1 cellular context compared by ENCODE assay signal in the genomic region with DNA sequence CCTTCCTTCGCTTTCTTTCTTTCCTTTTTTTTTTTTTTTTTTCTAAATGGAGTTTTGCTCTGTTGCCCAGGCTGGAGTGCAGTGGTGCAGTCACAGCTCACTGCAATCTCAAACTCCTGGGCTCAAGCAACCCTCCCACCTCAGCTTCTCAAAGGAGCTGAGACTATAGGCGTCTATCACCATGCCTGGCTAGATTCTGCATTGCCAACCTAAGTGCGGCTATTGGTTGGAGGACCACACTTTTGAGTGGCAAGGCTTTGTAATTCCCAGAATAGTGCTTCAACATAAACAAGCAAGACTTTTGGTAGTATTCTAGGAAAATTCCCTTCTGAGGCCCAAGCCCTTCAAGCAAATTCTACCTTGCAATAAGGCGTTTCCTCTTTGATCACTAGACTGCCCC.
TF ChIP-seq lines count a peak whose summit lies in the region.

No MANE protein-coding gene starts in this region.

TF ChIP-seq in H1, 55 proteins besides CTCF, POLR2A, EP300 and RAD21 (continued from another document):
- TF ChIP-seq, protein P1, sequence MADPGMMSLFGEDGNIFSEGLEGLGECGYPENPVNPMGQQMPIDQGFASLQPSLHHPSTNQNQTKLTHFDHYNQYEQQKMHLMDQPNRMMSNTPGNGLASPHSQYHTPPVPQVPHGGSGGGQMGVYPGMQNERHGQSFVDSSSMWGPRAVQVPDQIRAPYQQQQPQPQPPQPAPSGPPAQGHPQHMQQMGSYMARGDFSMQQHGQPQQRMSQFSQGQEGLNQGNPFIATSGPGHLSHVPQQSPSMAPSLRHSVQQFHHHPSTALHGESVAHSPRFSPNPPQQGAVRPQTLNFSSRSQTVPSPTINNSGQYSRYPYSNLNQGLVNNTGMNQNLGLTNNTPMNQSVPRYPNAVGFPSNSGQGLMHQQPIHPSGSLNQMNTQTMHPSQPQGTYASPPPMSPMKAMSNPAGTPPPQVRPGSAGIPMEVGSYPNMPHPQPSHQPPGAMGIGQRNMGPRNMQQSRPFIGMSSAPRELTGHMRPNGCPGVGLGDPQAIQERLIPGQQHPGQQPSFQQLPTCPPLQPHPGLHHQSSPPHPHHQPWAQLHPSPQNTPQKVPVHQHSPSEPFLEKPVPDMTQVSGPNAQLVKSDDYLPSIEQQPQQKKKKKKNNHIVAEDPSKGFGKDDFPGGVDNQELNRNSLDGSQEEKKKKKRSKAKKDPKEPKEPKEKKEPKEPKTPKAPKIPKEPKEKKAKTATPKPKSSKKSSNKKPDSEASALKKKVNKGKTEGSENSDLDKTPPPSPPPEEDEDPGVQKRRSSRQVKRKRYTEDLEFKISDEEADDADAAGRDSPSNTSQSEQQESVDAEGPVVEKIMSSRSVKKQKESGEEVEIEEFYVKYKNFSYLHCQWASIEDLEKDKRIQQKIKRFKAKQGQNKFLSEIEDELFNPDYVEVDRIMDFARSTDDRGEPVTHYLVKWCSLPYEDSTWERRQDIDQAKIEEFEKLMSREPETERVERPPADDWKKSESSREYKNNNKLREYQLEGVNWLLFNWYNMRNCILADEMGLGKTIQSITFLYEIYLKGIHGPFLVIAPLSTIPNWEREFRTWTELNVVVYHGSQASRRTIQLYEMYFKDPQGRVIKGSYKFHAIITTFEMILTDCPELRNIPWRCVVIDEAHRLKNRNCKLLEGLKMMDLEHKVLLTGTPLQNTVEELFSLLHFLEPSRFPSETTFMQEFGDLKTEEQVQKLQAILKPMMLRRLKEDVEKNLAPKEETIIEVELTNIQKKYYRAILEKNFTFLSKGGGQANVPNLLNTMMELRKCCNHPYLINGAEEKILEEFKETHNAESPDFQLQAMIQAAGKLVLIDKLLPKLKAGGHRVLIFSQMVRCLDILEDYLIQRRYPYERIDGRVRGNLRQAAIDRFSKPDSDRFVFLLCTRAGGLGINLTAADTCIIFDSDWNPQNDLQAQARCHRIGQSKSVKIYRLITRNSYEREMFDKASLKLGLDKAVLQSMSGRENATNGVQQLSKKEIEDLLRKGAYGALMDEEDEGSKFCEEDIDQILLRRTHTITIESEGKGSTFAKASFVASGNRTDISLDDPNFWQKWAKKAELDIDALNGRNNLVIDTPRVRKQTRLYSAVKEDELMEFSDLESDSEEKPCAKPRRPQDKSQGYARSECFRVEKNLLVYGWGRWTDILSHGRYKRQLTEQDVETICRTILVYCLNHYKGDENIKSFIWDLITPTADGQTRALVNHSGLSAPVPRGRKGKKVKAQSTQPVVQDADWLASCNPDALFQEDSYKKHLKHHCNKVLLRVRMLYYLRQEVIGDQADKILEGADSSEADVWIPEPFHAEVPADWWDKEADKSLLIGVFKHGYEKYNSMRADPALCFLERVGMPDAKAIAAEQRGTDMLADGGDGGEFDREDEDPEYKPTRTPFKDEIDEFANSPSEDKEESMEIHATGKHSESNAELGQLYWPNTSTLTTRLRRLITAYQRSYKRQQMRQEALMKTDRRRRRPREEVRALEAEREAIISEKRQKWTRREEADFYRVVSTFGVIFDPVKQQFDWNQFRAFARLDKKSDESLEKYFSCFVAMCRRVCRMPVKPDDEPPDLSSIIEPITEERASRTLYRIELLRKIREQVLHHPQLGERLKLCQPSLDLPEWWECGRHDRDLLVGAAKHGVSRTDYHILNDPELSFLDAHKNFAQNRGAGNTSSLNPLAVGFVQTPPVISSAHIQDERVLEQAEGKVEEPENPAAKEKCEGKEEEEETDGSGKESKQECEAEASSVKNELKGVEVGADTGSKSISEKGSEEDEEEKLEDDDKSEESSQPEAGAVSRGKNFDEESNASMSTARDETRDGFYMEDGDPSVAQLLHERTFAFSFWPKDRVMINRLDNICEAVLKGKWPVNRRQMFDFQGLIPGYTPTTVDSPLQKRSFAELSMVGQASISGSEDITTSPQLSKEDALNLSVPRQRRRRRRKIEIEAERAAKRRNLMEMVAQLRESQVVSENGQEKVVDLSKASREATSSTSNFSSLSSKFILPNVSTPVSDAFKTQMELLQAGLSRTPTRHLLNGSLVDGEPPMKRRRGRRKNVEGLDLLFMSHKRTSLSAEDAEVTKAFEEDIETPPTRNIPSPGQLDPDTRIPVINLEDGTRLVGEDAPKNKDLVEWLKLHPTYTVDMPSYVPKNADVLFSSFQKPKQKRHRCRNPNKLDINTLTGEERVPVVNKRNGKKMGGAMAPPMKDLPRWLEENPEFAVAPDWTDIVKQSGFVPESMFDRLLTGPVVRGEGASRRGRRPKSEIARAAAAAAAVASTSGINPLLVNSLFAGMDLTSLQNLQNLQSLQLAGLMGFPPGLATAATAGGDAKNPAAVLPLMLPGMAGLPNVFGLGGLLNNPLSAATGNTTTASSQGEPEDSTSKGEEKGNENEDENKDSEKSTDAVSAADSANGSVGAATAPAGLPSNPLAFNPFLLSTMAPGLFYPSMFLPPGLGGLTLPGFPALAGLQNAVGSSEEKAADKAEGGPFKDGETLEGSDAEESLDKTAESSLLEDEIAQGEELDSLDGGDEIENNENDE (IDR thresholded peaks at IDR 0.05; ENCODE audit: insufficient replicate concordance, low read length): no peak
- TF ChIP-seq, protein P2, sequence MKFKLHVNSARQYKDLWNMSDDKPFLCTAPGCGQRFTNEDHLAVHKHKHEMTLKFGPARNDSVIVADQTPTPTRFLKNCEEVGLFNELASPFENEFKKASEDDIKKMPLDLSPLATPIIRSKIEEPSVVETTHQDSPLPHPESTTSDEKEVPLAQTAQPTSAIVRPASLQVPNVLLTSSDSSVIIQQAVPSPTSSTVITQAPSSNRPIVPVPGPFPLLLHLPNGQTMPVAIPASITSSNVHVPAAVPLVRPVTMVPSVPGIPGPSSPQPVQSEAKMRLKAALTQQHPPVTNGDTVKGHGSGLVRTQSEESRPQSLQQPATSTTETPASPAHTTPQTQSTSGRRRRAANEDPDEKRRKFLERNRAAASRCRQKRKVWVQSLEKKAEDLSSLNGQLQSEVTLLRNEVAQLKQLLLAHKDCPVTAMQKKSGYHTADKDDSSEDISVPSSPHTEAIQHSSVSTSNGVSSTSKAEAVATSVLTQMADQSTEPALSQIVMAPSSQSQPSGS (IDR thresholded peaks at IDR 0.05; ENCODE audit: low read length): no peak
- TF ChIP-seq PHF8 (conservative IDR thresholded peaks at IDR 0.05; ENCODE audit: low read depth, low read length): no peak
- no peak for TF ChIP-seq JUND (IDR thresholded peaks at IDR 0.05; ENCODE audit: low read length)
- TF ChIP-seq SUZ12 (IDR thresholded peaks at IDR 0.05; ENCODE audit: low read length): no peak
- TF ChIP-seq GTF2F1 (IDR thresholded peaks at IDR 0.05; ENCODE audit: borderline replicate concordance, low read depth, low read length): no peak
- TF ChIP-seq SIN3A (conservative IDR thresholded peaks at IDR 0.05 in 1 of 2, IDR thresholded peaks at IDR 0.05 in 1 of 2; ENCODE audit: low read depth in 1 of 2, low read length in 2 of 2): no peak
- TF ChIP-seq SP1 (IDR thresholded peaks at IDR 0.05; ENCODE audit: low read depth, low read length): no peak
- no peak for TF ChIP-seq KDM4A (IDR thresholded peaks at IDR 0.05; ENCODE audit: low read depth, low read length, severe bottlenecking)
